ENCODE assay signal across 1 cellular context in genomic region chr6:83958250-83958685, GRCh38.
A peak's percentile ranks its signal among the peaks of the same experiment; 100 is the strongest.
TF ChIP-seq lines count a peak whose summit lies in the region.

No MANE protein-coding gene starts in this region.

TF ChIP-seq in K562, 482 proteins besides CTCF, POLR2A, EP300 and RAD21 (continued from another document):
- TF ChIP-seq ATF3 (IDR thresholded peaks at IDR 0.05) = peak; percentile 62; the same call in 1 of the 2 replicates
- no peak for TF ChIP-seq ATF3 (CRISPR knock-in tag; conservative IDR thresholded peaks at IDR 0.05)
- TF ChIP-seq TEAD4 (IDR thresholded peaks at IDR 0.05; ENCODE audit: low read length) = peak; percentile 50; the same call in 1 of the 2 replicates
- no peak for TF ChIP-seq TEAD4 (CRISPR knock-in tag; IDR thresholded peaks at IDR 0.05; ENCODE audit: borderline replicate concordance)
- TF ChIP-seq HNRNPK (IDR thresholded peaks at IDR 0.05; ENCODE audit: low read depth, low read length, poor library complexity, severe bottlenecking) = no peak
- TF ChIP-seq L3MBTL2 (IDR thresholded peaks at IDR 0.05) = peak; percentile 56; the same call in 1 of the 2 replicates
- peak; percentile 56 for TF ChIP-seq BHLHE40 (IDR thresholded peaks at IDR 0.05; ENCODE audit: low read length)
- no peak for TF ChIP-seq ZKSCAN1 (IDR thresholded peaks at IDR 0.05; ENCODE audit: low read depth, low read length)
- peak; percentile 83 for TF ChIP-seq HMBOX1 (IDR thresholded peaks at IDR 0.05)
- TF ChIP-seq SOX6 (IDR thresholded peaks at IDR 0.05) = peak; percentile 34; the same call in 1 of the 2 replicates
- no peak for TF ChIP-seq CEBPZ (IDR thresholded peaks at IDR 0.05; ENCODE audit: borderline replicate concordance, low read depth, low read length)
- peak; percentile 61; the same call in 1 of the 2 replicates for TF ChIP-seq SMARCE1 (IDR thresholded peaks at IDR 0.05)
- TF ChIP-seq ARID1B (IDR thresholded peaks at IDR 0.05) = peak; percentile 42; the same call in 1 of the 2 replicates
- peak; percentile 59 for TF ChIP-seq MGA (IDR thresholded peaks at IDR 0.05)
